In the genomic region with DNA sequence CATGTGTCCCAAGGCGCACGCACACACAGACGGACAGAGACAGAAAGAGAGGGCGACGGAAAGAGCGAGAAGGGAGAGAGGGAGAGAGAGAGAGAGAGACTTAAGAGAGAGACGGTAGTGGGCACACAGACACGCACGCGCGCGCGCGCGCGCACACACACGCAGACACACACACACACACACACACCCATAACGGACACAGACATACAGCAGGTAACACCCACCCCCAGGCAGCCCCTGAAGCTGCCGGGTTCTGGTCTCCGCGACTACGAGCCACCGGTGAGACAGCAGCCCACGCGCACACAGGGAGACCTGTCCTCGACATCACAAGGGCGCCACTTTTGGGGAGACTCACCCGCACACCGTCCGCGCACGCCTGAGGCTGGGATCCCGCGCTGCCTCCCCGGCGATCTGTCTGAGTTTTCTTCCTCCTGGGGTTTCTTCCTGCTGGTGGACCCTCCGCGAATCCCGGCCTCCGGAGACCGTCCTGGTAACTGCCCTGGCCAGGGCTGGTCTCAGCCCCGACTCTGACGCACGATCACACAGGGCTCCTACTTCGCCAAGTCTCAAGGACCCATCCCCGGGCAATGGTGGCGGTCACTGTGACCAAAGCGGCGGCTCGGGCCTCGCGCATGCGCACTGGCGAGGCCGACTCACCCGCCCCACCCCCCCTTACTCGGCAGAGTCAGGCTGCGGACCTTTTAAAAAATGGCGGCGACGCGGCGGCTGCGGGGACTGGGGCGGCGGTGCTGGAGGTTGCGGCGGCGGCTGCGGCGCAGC, we compare ENCODE assay signal across 7 cellular contexts.
DNase-seq lines count a peak whose midpoint lies in the region; ATAC-seq and TF ChIP-seq lines count a peak whose summit lies in the region.
"Not testable (repeated sequence)": the region's sequence is repeated elsewhere in the genome, so short reads cannot be mapped to it uniquely, and the experiment has no call there.

No MANE protein-coding gene starts in this region.

- TF ChIP-seq POLR2A in body of pancreas (IDR thresholded peaks at IDR 0.05) = not testable (repeated sequence)

- not testable (repeated sequence) for H3K9me3 Mint-ChIP-seq in activated CD4-positive, alpha-beta memory T cell treated with anti-CD3 and anti-CD28 coated beads, Interleukin-2, amount 10 ng/mL, durations not matched to agents 7 days and 5 days

- H3K27me3 Mint-ChIP-seq in activated CD4-positive, alpha-beta memory T cell treated with anti-CD3 and anti-CD28 coated beads, Interleukin-2, amount 10 ng/mL, durations not matched to agents 7 days and 5 days = not testable (repeated sequence)

- intact Hi-C loops in body of pancreas (cut with DNase I) = not testable (repeated sequence)

- not testable (repeated sequence) for H3K4me2 ChIP-seq in MM.1S (ENCODE audit: low read depth, low read length)

- POLR2A ChIA-PET in activated CD4-positive, alpha-beta memory T cell treated with anti-CD3 and anti-CD28 coated beads, Interleukin-2, amount 10 ng/mL, durations not matched to agents 7 days and 5 days (lab: Charles Lee) = not testable (repeated sequence)

- H3K79me2 ChIP-seq in MM.1S (ENCODE audit: low read length) = not testable (repeated sequence)

- DNase-seq in MM.1S (peak; percentile 44), body of pancreas (peak in 3 of 4 donors; percentile 36 to 71 (median 43)), foreskin keratinocyte (peak in 1 of 2 donors; percentile 26), mucosa of gallbladder (ENCODE audit: low spot score) (peak; percentile 18)
- DNase-seq in activated CD4-positive, alpha-beta memory T cell treated with anti-CD3 and anti-CD28 coated beads, Interleukin-2, amount 10 ng/mL, durations not matched to agents 7 days and 5 days = peak; percentile 43
- peak; percentile 34 for DNase-seq in stimulated activated CD4-positive, alpha-beta T cell treated with anti-CD3 and anti-CD28 coated beads, Interleukin-15, amount 100 ng/mL, for 24 hours

- H3K27ac ChIP-seq in MM.1S (ENCODE audit: low read length) (peak overlapping the region; percentile 44; the same call in 1 of the 2 replicates), body of pancreas (peak overlapping the region in 2 of 4 donors; percentile 66 to 68)
- H3K27ac ChIP-seq in foreskin keratinocyte = not testable (repeated sequence)

- H3K36me3 Mint-ChIP-seq in activated CD4-positive, alpha-beta memory T cell treated with anti-CD3 and anti-CD28 coated beads, Interleukin-2, amount 10 ng/mL, durations not matched to agents 7 days and 5 days (ENCODE audit: low read depth) = not testable (repeated sequence)

- CTCF ChIA-PET in activated CD4-positive, alpha-beta memory T cell treated with anti-CD3 and anti-CD28 coated beads, Interleukin-2, amount 10 ng/mL, durations not matched to agents 7 days and 5 days (lab: Charles Lee) = not testable (repeated sequence)

- ATAC-seq in GM19397 (IDR thresholded peaks at IDR 0.05; ENCODE audit: unreplicated experiment) (peak; percentile 94), body of pancreas (peak; percentile 68), foreskin keratinocyte (peak; percentile 41)

- H3K36me3 ChIP-seq in MM.1S (replicated peaks; ENCODE audit: insufficient read depth, low read length); body of pancreas (replicated peaks in 1 of 2; ENCODE audit: insufficient read depth in 1 of 2, low read depth in 2 of 2): not testable (repeated sequence)

- no CpG with 5 or more reads among the region's 71 CpGs for WGBS in body of pancreas, 2 donors

- H3F3A ChIP-seq in MM.1S (ENCODE audit: insufficient read depth, low read length) = not testable (repeated sequence)

- H3K4me3 ChIP-seq in MM.1S (ENCODE audit: low read length) (peak overlapping the region; percentile 46), body of pancreas (peak overlapping the region in 1 of 2 donors; percentile 41)

- peak overlapping the region; percentile 79 for H3K4me3 Mint-ChIP-seq in activated CD4-positive, alpha-beta memory T cell treated with anti-CD3 and anti-CD28 coated beads, Interleukin-2, amount 10 ng/mL, durations not matched to agents 7 days and 5 days

- peak overlapping the region; percentile 72 for H3K27ac Mint-ChIP-seq in activated CD4-positive, alpha-beta memory T cell treated with anti-CD3 and anti-CD28 coated beads, Interleukin-2, amount 10 ng/mL, durations not matched to agents 7 days and 5 days

- TF ChIP-seq CTCF in MM.1S (IDR thresholded peaks at IDR 0.05; ENCODE audit: low read length); body of pancreas (IDR thresholded peaks at IDR 0.05); foreskin keratinocyte (conservative IDR thresholded peaks at IDR 0.05): not testable (repeated sequence)

- not testable (repeated sequence) for H3K9me2 ChIP-seq in MM.1S (replicated peaks; ENCODE audit: insufficient read depth, low read length)

- not testable (repeated sequence) for H2AFZ ChIP-seq in MM.1S (ENCODE audit: low read length)

- H3K27me3 ChIP-seq in MM.1S (replicated peaks; ENCODE audit: insufficient read depth, low read length); body of pancreas; foreskin keratinocyte: not testable (repeated sequence)

- H3K9ac ChIP-seq in MM.1S (ENCODE audit: low read length) = peak overlapping the region; percentile 60

- not testable (repeated sequence) for H4K20me1 ChIP-seq in MM.1S (ENCODE audit: insufficient read depth, low read length)

- not testable (repeated sequence) for H3K9me3 ChIP-seq in MM.1S (replicated peaks; ENCODE audit: insufficient read depth, low read length); body of pancreas

- H3K4me1 ChIP-seq in MM.1S (ENCODE audit: low read length); body of pancreas; foreskin keratinocyte: not testable (repeated sequence)

- H3K4me1 Mint-ChIP-seq in activated CD4-positive, alpha-beta memory T cell treated with anti-CD3 and anti-CD28 coated beads, Interleukin-2, amount 10 ng/mL, durations not matched to agents 7 days and 5 days = not testable (repeated sequence)

Comparison
In these comparisons a context has a peak if more than half of its experiments do, and no peak if none do; other contexts are left out.
1. ATAC-seq: peak in every context shown above with its lines; median percentile 94 in GM19397; 68 in body of pancreas; 41 in foreskin keratinocyte.